14 cellular contexts compared by ENCODE assay signal in the genomic region with DNA sequence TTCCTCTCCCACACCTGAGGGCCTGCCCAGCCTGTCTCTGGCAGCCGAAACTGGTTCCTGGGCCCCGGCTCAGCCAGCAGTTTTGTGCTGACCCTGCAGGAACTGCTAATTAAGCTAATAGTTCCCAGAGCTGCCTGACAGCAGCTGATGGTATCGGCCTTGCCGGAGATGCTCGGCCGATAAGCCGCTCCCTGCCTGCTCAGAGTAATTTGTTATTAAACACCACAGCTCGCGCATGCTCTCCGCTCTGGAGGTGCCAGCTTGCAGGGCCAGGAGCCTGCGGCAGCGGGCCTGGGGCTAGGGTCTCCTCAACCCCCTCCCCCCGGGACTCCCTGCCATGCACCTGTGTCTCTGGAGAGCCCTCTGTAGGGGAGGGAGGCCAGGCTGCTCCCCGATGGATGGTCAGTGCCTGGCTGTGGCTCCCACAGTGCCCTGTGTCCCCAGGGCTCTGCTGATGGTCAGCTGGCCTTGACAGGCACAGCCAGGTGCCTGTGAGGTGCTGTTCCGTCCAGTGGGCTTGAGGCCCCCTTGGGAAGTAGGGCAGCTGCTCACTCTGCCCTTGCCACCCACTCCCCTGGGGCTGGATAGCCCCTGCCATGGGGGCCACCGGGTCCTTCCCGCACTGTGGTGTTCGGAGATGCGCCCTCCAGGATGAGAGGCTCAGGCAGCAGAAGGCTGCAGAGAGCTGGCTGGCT. TPM values are rescaled to one million over a fixed set of nuclear protein-coding genes. Genes with fewer than 3 reads are reported as not detected.
DNase-seq lines count a peak whose midpoint lies in the region; ATAC-seq and TF ChIP-seq lines count a peak whose summit lies in the region.
"Had no signal": no experiment of that assay in that cellular context is flagged by ENCODE, and none has a peak within 500 bp of the region (broad histone marks: within the 10 kb centered on the region; RNA-seq: fewer than 3 reads in every experiment).

No MANE protein-coding gene starts in this region.

- H3K27ac ChIP-seq in mammary epithelial cell (ENCODE audit: insufficient read depth, low read depth, low read length) (no peak overlapping the region), right lobe of liver (peak overlapping the region in 2 of 3 donors; percentile 67 to 82), uterus (peak overlapping the region; percentile 84 to 85)

- no peaks in the 10 kb centered on the region for H3K9me3 ChIP-seq in mammary epithelial cell (replicated peaks; ENCODE audit: insufficient read depth, low read length)
- H3K9me3 ChIP-seq in T-helper 17 cell (ENCODE audit: control insufficient read depth, low read length, poor library complexity, severe bottlenecking), result no peaks in the 10 kb centered on the region
- no peaks in the 10 kb centered on the region for H3K9me3 ChIP-seq in right lobe of liver
- H3K9me3 ChIP-seq in uterus, result no peaks in the 10 kb centered on the region

- 92% methylated on average over 18 of the region's 19 CpGs for WGBS in mammary epithelial cell (ENCODE audit: low coverage, missing lambda C conversion rate)
- 73% methylated on average over 8 of the region's 19 CpGs for WGBS in right lobe of liver (ENCODE audit: insufficient coverage, low coverage, low lambda C conversion rate, missing lambda C conversion rate)

- no peak overlapping the region for H3K4me2 ChIP-seq in mammary epithelial cell (ENCODE audit: insufficient read depth, low read depth, low read length)

- H4K20me1 ChIP-seq in mammary epithelial cell (ENCODE audit: insufficient read depth, low read length), result peaks cover 2% of the 10 kb centered on the region

- no peak overlapping the region for H3K4me3 Mint-ChIP-seq in MCF 10A (ENCODE audit: unreplicated experiment)
- H3K4me3 Mint-ChIP-seq in T-helper 17 cell, result no peak overlapping the region
- H3K4me3 Mint-ChIP-seq: activated naive CD8-positive, alpha-beta T cell treated with anti-CD3 and anti-CD28 coated beads for 36 hours; T-helper 2 cell treated with Interferon-gamma antibody and Interleukin-4, amounts not matched to agents 5 μg/mL and 100 μg/mL, for 36 hours had no signal

- H3K4me3 ChIP-seq in mammary epithelial cell (replicated peaks in 1 of 3; ENCODE audit: insufficient read depth in 1 of 3, low read depth in 2 of 3, low read length in 3 of 3), result no peak overlapping the region
- H3K4me3 ChIP-seq in right lobe of liver, result no peak overlapping the region
- H3K4me3 ChIP-seq in uterus, result no peak overlapping the region

- ATAC-seq in T-helper 17 cell (no peak), right lobe of liver (no peak), HG03469 (IDR thresholded peaks at IDR 0.05; ENCODE audit: unreplicated experiment) (no peak), GM18868 (IDR thresholded peaks at IDR 0.05; ENCODE audit: unreplicated experiment) (no peak)
- ATAC-seq: left lobe of liver had no signal

- TF ChIP-seq POLR2A in right lobe of liver (IDR thresholded peaks at IDR 0.05), result no peak
- no peak for TF ChIP-seq POLR2A in uterus (IDR thresholded peaks at IDR 0.05)

- H3K36me3 ChIP-seq in mammary epithelial cell (ENCODE audit: insufficient read depth, low read length) (no peaks in the 10 kb centered on the region), right lobe of liver (no peaks in the 10 kb centered on the region), uterus (no peaks in the 10 kb centered on the region)

- CTCF ChIA-PET in MCF 10A (lab: Yijun Ruan, JAX), result interaction anchor here (1.0 kb wide), 1 partner anchor 10 kb away, joined by 5 read pairs; no protein-coding TSS in a partner anchor
- CTCF ChIA-PET in mammary epithelial cell (lab: Charles Lee; ENCODE audit: low non-redundant PET), result interaction anchor here (0.6 kb wide), 1 partner anchor 1594 kb away, joined by 3 read pairs; no protein-coding TSS in a partner anchor

- H3K27ac Mint-ChIP-seq in MCF 10A (ENCODE audit: low read depth, unreplicated experiment) (peak overlapping the region; percentile 30), T-helper 17 cell (peak overlapping the region; percentile 37)
- H3K27ac Mint-ChIP-seq: activated naive CD8-positive, alpha-beta T cell treated with anti-CD3 and anti-CD28 coated beads for 36 hours; T-helper 2 cell treated with Interferon-gamma antibody and Interleukin-4, amounts not matched to agents 5 μg/mL and 100 μg/mL, for 36 hours had no signal

- peaks cover 49% of the 10 kb centered on the region for H3K4me1 ChIP-seq in mammary epithelial cell (ENCODE audit: insufficient read depth, low read length)
- H3K4me1 ChIP-seq in right lobe of liver, result peaks cover 2 to 91% (median 62%) of the 10 kb centered on the region in 4 donors
- peaks cover 11 to 54% of the 10 kb centered on the region in 2 donors for H3K4me1 ChIP-seq in uterus

- no peak overlapping the region for H2AFZ ChIP-seq in mammary epithelial cell (ENCODE audit: low read depth, low read length)

- H3K4me1 Mint-ChIP-seq in MCF 10A (ENCODE audit: insufficient read depth, unreplicated experiment) (peaks cover 46% of the 10 kb centered on the region), T-helper 17 cell (peaks cover 14% of the 10 kb centered on the region)
- H3K4me1 Mint-ChIP-seq: activated naive CD8-positive, alpha-beta T cell treated with anti-CD3 and anti-CD28 coated beads for 36 hours had no signal

- no peak for DNase-seq in MCF 10A (ENCODE audit: unreplicated experiment)
- no peak for DNase-seq in mammary epithelial cell
- DNase-seq in T-helper 17 cell, result no peak
- DNase-seq in right lobe of liver, result no peak
- no peak for DNase-seq in uterus
- no peak for DNase-seq in cerebellar cortex (ENCODE audit: low spot score)
- DNase-seq: ACHN; activated naive CD8-positive, alpha-beta T cell treated with anti-CD3 and anti-CD28 coated beads for 36 hours; dorsolateral prefrontal cortex; substantia nigra had no signal

- TF ChIP-seq CTCF in MCF 10A (IDR thresholded peaks at IDR 0.05; ENCODE audit: unreplicated experiment), result no peak
- TF ChIP-seq CTCF in mammary epithelial cell (conservative IDR thresholded peaks at IDR 0.05 in 1 of 2, IDR thresholded peaks at IDR 0.05 in 1 of 2; ENCODE audit: extremely low read depth in 1 of 2, insufficient read depth in 1 of 2, low read depth in 1 of 2, low read length in 2 of 2), result no peak
- no peak for TF ChIP-seq CTCF in right lobe of liver (IDR thresholded peaks at IDR 0.05)
- no peak for TF ChIP-seq CTCF in uterus (IDR thresholded peaks at IDR 0.05)

- dilution Hi-C loops in mammary epithelial cell (cut with HindIII; ENCODE audit: low sequenced_read_pairs), result no loop called here

- no peak overlapping the region for H3K9ac ChIP-seq in mammary epithelial cell (ENCODE audit: insufficient read depth, low read length)

- H3K27me3 ChIP-seq in mammary epithelial cell (ENCODE audit: insufficient read depth, low read length) (no peaks in the 10 kb centered on the region), right lobe of liver (no peaks in the 10 kb centered on the region), uterus (no peaks in the 10 kb centered on the region)
- H3K27me3 ChIP-seq: dorsolateral prefrontal cortex had no signal

- in situ Hi-C loops in mammary epithelial cell (cut with MboI; ENCODE audit: low sequenced_read_pairs in 2 of 2), result no loop called here

- intact Hi-C loops in MCF 10A (cut with micrococcal nuclease), result no loop called here
- intact Hi-C loops in mammary epithelial cell (cut with micrococcal nuclease), result no loop called here
- intact Hi-C loops in right lobe of liver (cut with DNase I), result no loop called here
- intact Hi-C loops in uterus (cut with DNase I; ENCODE audit: low total_unique reads), result no loop called here

- BruUV-seq in MCF 10A (replicated peaks; lab: Mats Ljungman, UMichigan), result no TSS peak
- BruUV-seq in mammary epithelial cell (replicated peaks; lab: Mats Ljungman, UMichigan), result no TSS peak

- no peaks in the 10 kb centered on the region for H3K36me3 Mint-ChIP-seq in MCF 10A (ENCODE audit: insufficient read depth, unreplicated experiment)
- peaks cover 3% of the 10 kb centered on the region for H3K36me3 Mint-ChIP-seq in T-helper 17 cell (ENCODE audit: low read depth)
- H3K36me3 Mint-ChIP-seq: activated naive CD8-positive, alpha-beta T cell treated with anti-CD3 and anti-CD28 coated beads for 36 hours had no signal

- no peaks in the 10 kb centered on the region for H3K9me3 Mint-ChIP-seq in MCF 10A (ENCODE audit: unreplicated experiment)
- H3K9me3 Mint-ChIP-seq: activated naive CD8-positive, alpha-beta T cell treated with anti-CD3 and anti-CD28 coated beads for 36 hours; T-helper 2 cell treated with Interferon-gamma antibody and Interleukin-4, amounts not matched to agents 5 μg/mL and 100 μg/mL, for 36 hours had no signal

- POLR2A ChIA-PET in MCF 10A (lab: Yijun Ruan, JAX), result interaction anchor here (0.8 to 1.1 kb wide), 3 partner anchors 9 to 43 kb away, joined by 3 to 5 read pairs (median 4); no protein-coding TSS in a partner anchor

- H3K27me3 Mint-ChIP-seq in MCF 10A (ENCODE audit: insufficient read depth, unreplicated experiment), result no peaks in the 10 kb centered on the region
- no peaks in the 10 kb centered on the region for H3K27me3 Mint-ChIP-seq in T-helper 17 cell
- H3K27me3 Mint-ChIP-seq: activated naive CD8-positive, alpha-beta T cell treated with anti-CD3 and anti-CD28 coated beads for 36 hours had no signal

- peaks cover 99% of the 10 kb centered on the region for H3K79me2 ChIP-seq in mammary epithelial cell (ENCODE audit: insufficient read depth, low read length)

RNA-seq across cellular contexts. Expression of a gene that starts 41.7 kb away (rescaled TPM):
- total RNA-seq in MCF 10A (2022) (57.7 and 65.5 TPM in 2 replicates), mammary epithelial cell (10 to 100 TPM; 31.0 to 39.2 TPM), T-helper 17 cell (10 to 100 TPM in 1 of 2 donors, 1 to 10 TPM in 1; 7.5 to 10.6 TPM), right lobe of liver (100 to 1,000 TPM; 105 to 165 (median 131) TPM), uterus (10 to 100 TPM; 17.1 to 84.6 (median 24.0) TPM)
- polyA plus RNA-seq in mammary epithelial cell, result 25.2 TPM
- polyA minus RNA-seq in mammary epithelial cell, result 28.5 TPM
